ENCODE assay signal across 1 cellular context in the genomic region with DNA sequence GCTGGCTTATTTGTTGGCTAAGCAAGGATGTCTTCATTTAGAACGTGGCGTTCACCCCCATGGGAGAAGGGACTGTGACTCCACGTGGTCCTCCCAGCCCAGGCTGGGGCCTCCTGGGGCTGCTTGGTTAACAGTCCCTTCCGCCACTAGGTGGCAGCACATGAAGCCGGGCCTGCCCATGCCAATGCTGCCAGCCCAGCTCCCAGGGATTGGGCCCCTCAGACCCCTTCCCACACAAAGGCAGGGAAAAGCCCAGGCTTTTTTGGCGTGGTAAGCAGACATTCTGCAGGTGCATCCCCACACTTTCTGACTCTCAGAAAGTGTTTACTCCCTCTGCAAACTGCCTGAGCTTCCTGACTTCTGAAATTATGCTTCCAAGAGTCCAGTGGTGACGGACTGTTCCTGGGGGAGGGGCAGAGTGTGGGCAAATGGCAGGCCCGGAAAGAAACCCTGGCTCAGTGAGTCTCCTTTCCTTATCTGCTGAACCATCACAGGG.
TF ChIP-seq lines count a peak whose summit lies in the region.

No MANE protein-coding gene starts in this region.

TF ChIP-seq in HEK293, 187 proteins besides CTCF, POLR2A, EP300 and RAD21 (continued from another document and continues in another):
- TF ChIP-seq, protein P1, sequence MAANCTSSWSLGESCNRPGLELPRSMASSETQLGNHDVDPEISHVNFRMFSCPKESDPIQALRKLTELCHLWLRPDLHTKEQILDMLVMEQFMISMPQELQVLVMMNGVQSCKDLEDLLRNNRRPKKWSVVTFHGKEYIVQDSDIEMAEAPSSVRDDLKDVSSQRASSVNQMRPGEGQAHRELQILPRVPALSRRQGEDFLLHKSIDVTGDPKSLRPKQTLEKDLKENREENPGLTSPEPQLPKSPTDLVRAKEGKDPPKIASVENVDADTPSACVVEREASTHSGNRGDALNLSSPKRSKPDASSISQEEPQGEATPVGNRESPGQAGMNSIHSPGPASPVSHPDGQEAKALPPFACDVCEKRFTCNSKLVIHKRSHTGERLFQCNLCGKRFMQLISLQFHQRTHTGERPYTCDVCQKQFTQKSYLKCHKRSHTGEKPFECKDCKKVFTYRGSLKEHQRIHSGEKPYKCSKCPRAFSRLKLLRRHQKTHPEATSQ (tag by site-specific recombination; IDR thresholded peaks at IDR 0.05) = no peak
- no peak for TF ChIP-seq ZNF843 (tag by site-specific recombination; IDR thresholded peaks at IDR 0.05)
- TF ChIP-seq ZNF514 (tag by site-specific recombination; IDR thresholded peaks at IDR 0.05) = no peak
- TF ChIP-seq, protein P2, sequence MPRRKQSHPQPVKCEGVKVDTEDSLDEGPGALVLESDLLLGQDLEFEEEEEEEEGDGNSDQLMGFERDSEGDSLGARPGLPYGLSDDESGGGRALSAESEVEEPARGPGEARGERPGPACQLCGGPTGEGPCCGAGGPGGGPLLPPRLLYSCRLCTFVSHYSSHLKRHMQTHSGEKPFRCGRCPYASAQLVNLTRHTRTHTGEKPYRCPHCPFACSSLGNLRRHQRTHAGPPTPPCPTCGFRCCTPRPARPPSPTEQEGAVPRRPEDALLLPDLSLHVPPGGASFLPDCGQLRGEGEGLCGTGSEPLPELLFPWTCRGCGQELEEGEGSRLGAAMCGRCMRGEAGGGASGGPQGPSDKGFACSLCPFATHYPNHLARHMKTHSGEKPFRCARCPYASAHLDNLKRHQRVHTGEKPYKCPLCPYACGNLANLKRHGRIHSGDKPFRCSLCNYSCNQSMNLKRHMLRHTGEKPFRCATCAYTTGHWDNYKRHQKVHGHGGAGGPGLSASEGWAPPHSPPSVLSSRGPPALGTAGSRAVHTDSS (tag by site-specific recombination; IDR thresholded peaks at IDR 0.05) = no peak
- TF ChIP-seq ZXDB (tag by site-specific recombination; IDR thresholded peaks at IDR 0.05) = 0 out of 2 replicates have a peak, but pooled peaks have one; percentile 37
- TF ChIP-seq ZNF354C (tag by site-specific recombination; IDR thresholded peaks at IDR 0.05; ENCODE audit: borderline replicate concordance, low read depth) = no peak
- 0 out of 2 replicates have a peak, but pooled peaks have one; percentile 12 for TF ChIP-seq ZBTB17 (tag by site-specific recombination; IDR thresholded peaks at IDR 0.05)
- TF ChIP-seq ZNF16 (tag by site-specific recombination; IDR thresholded peaks at IDR 0.05; ENCODE audit: low read depth) = no peak
- TF ChIP-seq, protein P3, sequence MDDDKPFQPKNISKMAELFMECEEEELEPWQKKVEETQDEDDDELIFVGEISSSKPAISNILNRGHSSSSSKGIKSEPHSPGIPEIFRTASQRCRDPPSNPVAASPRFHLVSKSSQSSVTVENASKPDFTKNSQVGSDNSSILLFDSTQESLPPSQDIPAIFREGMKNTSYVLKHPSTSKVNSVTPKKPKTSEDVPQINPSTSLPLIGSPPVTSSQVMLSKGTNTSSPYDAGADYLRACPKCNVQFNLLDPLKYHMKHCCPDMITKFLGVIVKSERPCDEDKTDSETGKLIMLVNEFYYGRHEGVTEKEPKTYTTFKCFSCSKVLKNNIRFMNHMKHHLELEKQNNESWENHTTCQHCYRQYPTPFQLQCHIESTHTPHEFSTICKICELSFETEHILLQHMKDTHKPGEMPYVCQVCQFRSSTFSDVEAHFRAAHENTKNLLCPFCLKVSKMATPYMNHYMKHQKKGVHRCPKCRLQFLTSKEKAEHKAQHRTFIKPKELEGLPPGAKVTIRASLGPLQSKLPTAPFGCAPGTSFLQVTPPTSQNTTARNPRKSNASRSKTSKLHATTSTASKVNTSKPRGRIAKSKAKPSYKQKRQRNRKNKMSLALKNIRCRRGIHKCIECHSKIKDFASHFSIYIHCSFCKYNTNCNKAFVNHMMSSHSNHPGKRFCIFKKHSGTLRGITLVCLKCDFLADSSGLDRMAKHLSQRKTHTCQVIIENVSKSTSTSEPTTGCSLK (tag by site-specific recombination; IDR thresholded peaks at IDR 0.05) = no peak
- no peak for TF ChIP-seq ZNF791 (tag by site-specific recombination; IDR thresholded peaks at IDR 0.05)
- no peak for TF ChIP-seq PRDM1 (tag by site-specific recombination; IDR thresholded peaks at IDR 0.05)
- TF ChIP-seq SP7 (tag by site-specific recombination; IDR thresholded peaks at IDR 0.05) = 0 out of 2 replicates have a peak, but pooled peaks have one; percentile 15
- no peak for TF ChIP-seq ZNF114 (tag by site-specific recombination; IDR thresholded peaks at IDR 0.05)
- 0 out of 2 replicates have a peak, but pooled peaks have one; percentile 27 for TF ChIP-seq ZFP69B (tag by site-specific recombination; IDR thresholded peaks at IDR 0.05)
- TF ChIP-seq, protein P4, sequence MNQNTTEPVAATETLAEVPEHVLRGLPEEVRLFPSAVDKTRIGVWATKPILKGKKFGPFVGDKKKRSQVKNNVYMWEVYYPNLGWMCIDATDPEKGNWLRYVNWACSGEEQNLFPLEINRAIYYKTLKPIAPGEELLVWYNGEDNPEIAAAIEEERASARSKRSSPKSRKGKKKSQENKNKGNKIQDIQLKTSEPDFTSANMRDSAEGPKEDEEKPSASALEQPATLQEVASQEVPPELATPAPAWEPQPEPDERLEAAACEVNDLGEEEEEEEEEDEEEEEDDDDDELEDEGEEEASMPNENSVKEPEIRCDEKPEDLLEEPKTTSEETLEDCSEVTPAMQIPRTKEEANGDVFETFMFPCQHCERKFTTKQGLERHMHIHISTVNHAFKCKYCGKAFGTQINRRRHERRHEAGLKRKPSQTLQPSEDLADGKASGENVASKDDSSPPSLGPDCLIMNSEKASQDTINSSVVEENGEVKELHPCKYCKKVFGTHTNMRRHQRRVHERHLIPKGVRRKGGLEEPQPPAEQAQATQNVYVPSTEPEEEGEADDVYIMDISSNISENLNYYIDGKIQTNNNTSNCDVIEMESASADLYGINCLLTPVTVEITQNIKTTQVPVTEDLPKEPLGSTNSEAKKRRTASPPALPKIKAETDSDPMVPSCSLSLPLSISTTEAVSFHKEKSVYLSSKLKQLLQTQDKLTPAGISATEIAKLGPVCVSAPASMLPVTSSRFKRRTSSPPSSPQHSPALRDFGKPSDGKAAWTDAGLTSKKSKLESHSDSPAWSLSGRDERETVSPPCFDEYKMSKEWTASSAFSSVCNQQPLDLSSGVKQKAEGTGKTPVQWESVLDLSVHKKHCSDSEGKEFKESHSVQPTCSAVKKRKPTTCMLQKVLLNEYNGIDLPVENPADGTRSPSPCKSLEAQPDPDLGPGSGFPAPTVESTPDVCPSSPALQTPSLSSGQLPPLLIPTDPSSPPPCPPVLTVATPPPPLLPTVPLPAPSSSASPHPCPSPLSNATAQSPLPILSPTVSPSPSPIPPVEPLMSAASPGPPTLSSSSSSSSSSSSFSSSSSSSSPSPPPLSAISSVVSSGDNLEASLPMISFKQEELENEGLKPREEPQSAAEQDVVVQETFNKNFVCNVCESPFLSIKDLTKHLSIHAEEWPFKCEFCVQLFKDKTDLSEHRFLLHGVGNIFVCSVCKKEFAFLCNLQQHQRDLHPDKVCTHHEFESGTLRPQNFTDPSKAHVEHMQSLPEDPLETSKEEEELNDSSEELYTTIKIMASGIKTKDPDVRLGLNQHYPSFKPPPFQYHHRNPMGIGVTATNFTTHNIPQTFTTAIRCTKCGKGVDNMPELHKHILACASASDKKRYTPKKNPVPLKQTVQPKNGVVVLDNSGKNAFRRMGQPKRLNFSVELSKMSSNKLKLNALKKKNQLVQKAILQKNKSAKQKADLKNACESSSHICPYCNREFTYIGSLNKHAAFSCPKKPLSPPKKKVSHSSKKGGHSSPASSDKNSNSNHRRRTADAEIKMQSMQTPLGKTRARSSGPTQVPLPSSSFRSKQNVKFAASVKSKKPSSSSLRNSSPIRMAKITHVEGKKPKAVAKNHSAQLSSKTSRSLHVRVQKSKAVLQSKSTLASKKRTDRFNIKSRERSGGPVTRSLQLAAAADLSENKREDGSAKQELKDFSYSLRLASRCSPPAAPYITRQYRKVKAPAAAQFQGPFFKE (tag by site-specific recombination; IDR thresholded peaks at IDR 0.05; ENCODE audit: borderline replicate concordance) = no peak
- no peak for TF ChIP-seq BCL11A (tag by site-specific recombination; IDR thresholded peaks at IDR 0.05; ENCODE audit: low read depth)
- TF ChIP-seq ZNF23 (tag by site-specific recombination; IDR thresholded peaks at IDR 0.05; ENCODE audit: borderline replicate concordance) = no peak
- TF ChIP-seq ZBTB48 (tag by site-specific recombination; IDR thresholded peaks at IDR 0.05) = 0 out of 2 replicates have a peak, but pooled peaks have one; percentile 21
- TF ChIP-seq IKZF3 (tag by site-specific recombination; IDR thresholded peaks at IDR 0.05) = peak; percentile 89
- TF ChIP-seq, protein P5, sequence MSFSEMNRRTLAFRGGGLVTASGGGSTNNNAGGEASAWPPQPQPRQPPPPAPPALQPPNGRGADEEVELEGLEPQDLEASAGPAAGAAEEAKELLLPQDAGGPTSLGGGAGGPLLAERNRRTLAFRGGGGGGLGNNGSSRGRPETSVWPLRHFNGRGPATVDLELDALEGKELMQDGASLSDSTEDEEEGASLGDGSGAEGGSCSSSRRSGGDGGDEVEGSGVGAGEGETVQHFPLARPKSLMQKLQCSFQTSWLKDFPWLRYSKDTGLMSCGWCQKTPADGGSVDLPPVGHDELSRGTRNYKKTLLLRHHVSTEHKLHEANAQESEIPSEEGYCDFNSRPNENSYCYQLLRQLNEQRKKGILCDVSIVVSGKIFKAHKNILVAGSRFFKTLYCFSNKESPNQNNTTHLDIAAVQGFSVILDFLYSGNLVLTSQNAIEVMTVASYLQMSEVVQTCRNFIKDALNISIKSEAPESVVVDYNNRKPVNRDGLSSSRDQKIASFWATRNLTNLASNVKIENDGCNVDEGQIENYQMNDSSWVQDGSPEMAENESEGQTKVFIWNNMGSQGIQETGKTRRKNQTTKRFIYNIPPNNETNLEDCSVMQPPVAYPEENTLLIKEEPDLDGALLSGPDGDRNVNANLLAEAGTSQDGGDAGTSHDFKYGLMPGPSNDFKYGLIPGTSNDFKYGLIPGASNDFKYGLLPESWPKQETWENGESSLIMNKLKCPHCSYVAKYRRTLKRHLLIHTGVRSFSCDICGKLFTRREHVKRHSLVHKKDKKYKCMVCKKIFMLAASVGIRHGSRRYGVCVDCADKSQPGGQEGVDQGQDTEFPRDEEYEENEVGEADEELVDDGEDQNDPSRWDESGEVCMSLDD (tag by site-specific recombination; IDR thresholded peaks at IDR 0.05) = no peak
- no peak for TF ChIP-seq SALL2 (tag by site-specific recombination; IDR thresholded peaks at IDR 0.05; ENCODE audit: borderline replicate concordance)
- TF ChIP-seq, protein P6, sequence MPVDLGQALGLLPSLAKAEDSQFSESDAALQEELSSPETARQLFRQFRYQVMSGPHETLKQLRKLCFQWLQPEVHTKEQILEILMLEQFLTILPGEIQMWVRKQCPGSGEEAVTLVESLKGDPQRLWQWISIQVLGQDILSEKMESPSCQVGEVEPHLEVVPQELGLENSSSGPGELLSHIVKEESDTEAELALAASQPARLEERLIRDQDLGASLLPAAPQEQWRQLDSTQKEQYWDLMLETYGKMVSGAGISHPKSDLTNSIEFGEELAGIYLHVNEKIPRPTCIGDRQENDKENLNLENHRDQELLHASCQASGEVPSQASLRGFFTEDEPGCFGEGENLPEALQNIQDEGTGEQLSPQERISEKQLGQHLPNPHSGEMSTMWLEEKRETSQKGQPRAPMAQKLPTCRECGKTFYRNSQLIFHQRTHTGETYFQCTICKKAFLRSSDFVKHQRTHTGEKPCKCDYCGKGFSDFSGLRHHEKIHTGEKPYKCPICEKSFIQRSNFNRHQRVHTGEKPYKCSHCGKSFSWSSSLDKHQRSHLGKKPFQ (tag by site-specific recombination; IDR thresholded peaks at IDR 0.05) = no peak
- TF ChIP-seq ZNF707 (tag by site-specific recombination; IDR thresholded peaks at IDR 0.05) = no peak
- TF ChIP-seq ZFHX2 (tag by site-specific recombination; conservative IDR thresholded peaks at IDR 0.05) = peak; percentile 37; the same call in 1 of the 2 replicates
- TF ChIP-seq GLI4 (tag by site-specific recombination; IDR thresholded peaks at IDR 0.05) = no peak
- TF ChIP-seq ZNF654 (tag by site-specific recombination; IDR thresholded peaks at IDR 0.05; ENCODE audit: low read depth) = peak; percentile 52
- no peak for TF ChIP-seq ZNF677 (tag by site-specific recombination; IDR thresholded peaks at IDR 0.05)
- no peak for TF ChIP-seq ZNF394 (tag by site-specific recombination; IDR thresholded peaks at IDR 0.05; ENCODE audit: borderline replicate concordance)
- TF ChIP-seq ZNF544 (tag by site-specific recombination; IDR thresholded peaks at IDR 0.05) = no peak
- TF ChIP-seq, protein P7, sequence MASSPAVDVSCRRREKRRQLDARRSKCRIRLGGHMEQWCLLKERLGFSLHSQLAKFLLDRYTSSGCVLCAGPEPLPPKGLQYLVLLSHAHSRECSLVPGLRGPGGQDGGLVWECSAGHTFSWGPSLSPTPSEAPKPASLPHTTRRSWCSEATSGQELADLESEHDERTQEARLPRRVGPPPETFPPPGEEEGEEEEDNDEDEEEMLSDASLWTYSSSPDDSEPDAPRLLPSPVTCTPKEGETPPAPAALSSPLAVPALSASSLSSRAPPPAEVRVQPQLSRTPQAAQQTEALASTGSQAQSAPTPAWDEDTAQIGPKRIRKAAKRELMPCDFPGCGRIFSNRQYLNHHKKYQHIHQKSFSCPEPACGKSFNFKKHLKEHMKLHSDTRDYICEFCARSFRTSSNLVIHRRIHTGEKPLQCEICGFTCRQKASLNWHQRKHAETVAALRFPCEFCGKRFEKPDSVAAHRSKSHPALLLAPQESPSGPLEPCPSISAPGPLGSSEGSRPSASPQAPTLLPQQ (tag by site-specific recombination; IDR thresholded peaks at IDR 0.05) = peak; percentile 26; the same call in 1 of the 2 replicates
- TF ChIP-seq ZNF211 (tag by site-specific recombination; IDR thresholded peaks at IDR 0.05; ENCODE audit: low read depth) = no peak
- TF ChIP-seq ZNF555 (tag by site-specific recombination; conservative IDR thresholded peaks at IDR 0.05) = no peak
- no peak for TF ChIP-seq ZNF214 (tag by site-specific recombination; IDR thresholded peaks at IDR 0.05; ENCODE audit: borderline replicate concordance)
- TF ChIP-seq ZNF302 (tag by site-specific recombination; IDR thresholded peaks at IDR 0.05; ENCODE audit: low read depth) = no peak
- no peak for TF ChIP-seq ZNF529 (tag by site-specific recombination; IDR thresholded peaks at IDR 0.05; ENCODE audit: insufficient replicate concordance)
- TF ChIP-seq ZNF274 (IDR thresholded peaks at IDR 0.05; ENCODE audit: low read length) = no peak
- no peak for TF ChIP-seq ZNF274 (tag by site-specific recombination; IDR thresholded peaks at IDR 0.05; ENCODE audit: borderline replicate concordance)
- TF ChIP-seq ZNF621 (tag by site-specific recombination; IDR thresholded peaks at IDR 0.05) = no peak
- TF ChIP-seq ZNF366 (tag by site-specific recombination; conservative IDR thresholded peaks at IDR 0.05) = no peak
- TF ChIP-seq KLF9 (tag by site-specific recombination; IDR thresholded peaks at IDR 0.05; ENCODE audit: low read depth) = no peak
- no peak for TF ChIP-seq ZNF169 (tag by site-specific recombination; IDR thresholded peaks at IDR 0.05)
- peak; percentile 41; the same call in 1 of the 2 replicates for TF ChIP-seq ZNF660 (tag by site-specific recombination; IDR thresholded peaks at IDR 0.05)
- TF ChIP-seq ZNF701 (tag by site-specific recombination; IDR thresholded peaks at IDR 0.05) = no peak
- no peak for TF ChIP-seq KLF16 (tag by site-specific recombination; IDR thresholded peaks at IDR 0.05)
- TF ChIP-seq ZNF223 (tag by site-specific recombination; IDR thresholded peaks at IDR 0.05) = no peak
- no peak for TF ChIP-seq SETDB1 (IDR thresholded peaks at IDR 0.05; ENCODE audit: insufficient read length, low read length)
- TF ChIP-seq ZSCAN30 (tag by site-specific recombination; IDR thresholded peaks at IDR 0.05) = no peak
- TF ChIP-seq ZIC2 (tag by site-specific recombination; IDR thresholded peaks at IDR 0.05) = peak; percentile 43
